ENCODE assay signal across 8 cellular contexts in genomic region chr1:180229483-180230415, GRCh38. TPM values are rescaled to one million over a fixed set of nuclear protein-coding genes. Genes with fewer than 3 reads are reported as not detected.
DNase-seq lines count a peak whose midpoint lies in the region; ATAC-seq, FAIRE-seq and TF ChIP-seq lines count a peak whose summit lies in the region.

LHX4 (plus strand) TSS chr1:180230264; CDS start chr1:180230530, 266 bp downstream.

- peak; percentile 36 for ATAC-seq in activated CD4-positive, alpha-beta T cell treated with anti-CD3 and anti-CD28 coated beads for 36 hours
- ATAC-seq in central memory CD8-positive, alpha-beta T cell (replicated peaks; ENCODE audit: extremely low read depth, poor library complexity, severe bottlenecking): peak; percentile 22
- ATAC-seq in HepG2 (peak; percentile 33), thoracic aorta (ENCODE audit: insufficient number of reproducible peaks, low FRiP score, low read depth) (no peak)

- TF ChIP-seq EP300 in HepG2 (IDR thresholded peaks at IDR 0.05; ENCODE audit: low read depth in 2 of 2, low read length in 2 of 2): no peak
- no peak for TF ChIP-seq EP300 in HepG2 (CRISPR knock-in tag; IDR thresholded peaks at IDR 0.05; ENCODE audit: borderline replicate concordance)

- peak within 1 kb of the TSS; percentile 84 for H3K4me2 ChIP-seq in HepG2 (ENCODE audit: low read depth, low read length)

- no peak within 1 kb of the TSS for H3K9ac ChIP-seq in HepG2 (ENCODE audit: insufficient read depth, low read depth, low read length)

- POLR2A ChIA-PET in activated CD4-positive, alpha-beta T cell treated with anti-CD3 and anti-CD28 coated beads for 36 hours (lab: Charles Lee): no interaction called here
- POLR2A ChIA-PET in RWPE1 (lab: Yijun Ruan, JAX; ENCODE audit: low non-redundant PET): no interaction called here
- POLR2A ChIA-PET in HepG2 (lab: Yijun Ruan, JAX): no interaction called here

- peaks cover 60% of the 10 kb centered on the region for H3K27me3 Mint-ChIP-seq in activated CD4-positive, alpha-beta T cell treated with anti-CD3 and anti-CD28 coated beads for 36 hours
- H3K27me3 Mint-ChIP-seq in central memory CD8-positive, alpha-beta T cell: peaks cover 77% of the 10 kb centered on the region

- H3K4me1 Mint-ChIP-seq in activated CD4-positive, alpha-beta T cell treated with anti-CD3 and anti-CD28 coated beads for 36 hours: peaks cover 22% of the 10 kb centered on the region
- H3K4me1 Mint-ChIP-seq in central memory CD8-positive, alpha-beta T cell: peaks cover 27% of the 10 kb centered on the region

- no peaks in the 10 kb centered on the region for H3K9me3 Mint-ChIP-seq in activated CD4-positive, alpha-beta T cell treated with anti-CD3 and anti-CD28 coated beads for 36 hours (ENCODE audit: low read depth)
- H3K9me3 Mint-ChIP-seq in central memory CD8-positive, alpha-beta T cell: no peaks in the 10 kb centered on the region

- no peak for FAIRE-seq in HepG2 (lab: Jason Lieb, UNC)

- peak within 1 kb of the TSS; percentile 62 for H3K4me3 Mint-ChIP-seq in activated CD4-positive, alpha-beta T cell treated with anti-CD3 and anti-CD28 coated beads for 36 hours
- H3K4me3 Mint-ChIP-seq in central memory CD8-positive, alpha-beta T cell: peak within 1 kb of the TSS; percentile 72

- TF ChIP-seq CTCF in RWPE1 (conservative IDR thresholded peaks at IDR 0.05; ENCODE audit: low read depth) (no peak), HepG2 (CRISPR knock-in tag; IDR thresholded peaks at IDR 0.05) (no peak), thoracic aorta (IDR thresholded peaks at IDR 0.05) (no peak)

- intact Hi-C loops in activated CD4-positive, alpha-beta T cell treated with anti-CD3 and anti-CD28 coated beads for 36 hours (cut with DNase I, micrococcal nuclease): no loop called here
- intact Hi-C loops in HepG2 (cut with micrococcal nuclease; ENCODE audit: unreplicated experiment): no loop called here

- DNase-seq in activated CD4-positive, alpha-beta T cell treated with anti-CD3 and anti-CD28 coated beads for 36 hours: peak; percentile 59
- DNase-seq in activated CD4-positive, alpha-beta T cell treated with anti-CD3 and anti-CD28 coated beads, Interleukin-2, amount 50 U/mL, for 1 hour: no peak
- DNase-seq in HT-29 (ENCODE audit: low spot score) (peak; percentile 35), RWPE1 (ENCODE audit: low spot score) (peak; percentile 67), HepG2 (ENCODE audit: low spot score) (no peak), thoracic aorta (ENCODE audit: low spot score) (no peak), dedifferentiated amniotic fluid mesenchymal stem cell (ENCODE audit: extremely low spot score) (no peak)
- no peak for DNase-seq in central memory CD8-positive, alpha-beta T cell (ENCODE audit: low spot score in 2 of 2)

- WGBS in HepG2 (ENCODE audit: low lambda C conversion rate): under 1% methylated on average over 38 of the region's 105 CpGs

- H3K4me3 ChIP-seq in HepG2 (replicated peaks in 1 of 3; ENCODE audit: insufficient read depth in 1 of 3, low read depth in 2 of 3, low read length in 3 of 3) (peak within 1 kb of the TSS; percentile 58 to 69 (median 59)), thoracic aorta (peak within 1 kb of the TSS; percentile 79)

- no peaks in the 10 kb centered on the region for H3K36me3 Mint-ChIP-seq in activated CD4-positive, alpha-beta T cell treated with anti-CD3 and anti-CD28 coated beads for 36 hours (ENCODE audit: low read depth)
- H3K36me3 Mint-ChIP-seq in central memory CD8-positive, alpha-beta T cell (ENCODE audit: insufficient read depth): peaks cover 2% of the 10 kb centered on the region

- in situ Hi-C loops in HepG2 (cut with HindIII; ENCODE audit: extremely low pct_ligation_motif_present, low pct_unique_long_range_greater_than_20kb): no loop called here

- H3K27me3 ChIP-seq in HepG2 (ENCODE audit: control insufficient read depth in 1 of 2, insufficient read depth in 2 of 2, low read length in 2 of 2) (peaks cover 20 to 74% of the 10 kb centered on the region in 2 experiments), thoracic aorta (replicated peaks; ENCODE audit: insufficient read depth) (peaks cover 42% of the 10 kb centered on the region)

- H3K27ac ChIP-seq in RWPE1 (no peak within 1 kb of the TSS), HepG2 (ENCODE audit: extremely low read length, insufficient read depth, low read length) (no peak within 1 kb of the TSS), thoracic aorta (no peak within 1 kb of the TSS)

- H3K36me3 ChIP-seq in HepG2 (replicated peaks in 1 of 2; ENCODE audit: control insufficient read depth in 1 of 2, insufficient read depth in 2 of 2, low read length in 2 of 2) (no peaks in the 10 kb centered on the region), thoracic aorta (no peaks in the 10 kb centered on the region)

- TF ChIP-seq POLR2A in HepG2 (IDR thresholded peaks at IDR 0.05; ENCODE audit: insufficient read depth in 1 of 2, low read depth in 2 of 2, low read length in 2 of 2): no peak

- no peak within 1 kb of the TSS for H3K27ac Mint-ChIP-seq in activated CD4-positive, alpha-beta T cell treated with anti-CD3 and anti-CD28 coated beads for 36 hours
- H3K27ac Mint-ChIP-seq in central memory CD8-positive, alpha-beta T cell (ENCODE audit: low read depth): no peak within 1 kb of the TSS

- no peaks in the 10 kb centered on the region for H3K79me2 ChIP-seq in HepG2 (ENCODE audit: insufficient read depth, low read length)

- CTCF ChIA-PET in activated CD4-positive, alpha-beta T cell treated with anti-CD3 and anti-CD28 coated beads for 36 hours (lab: Charles Lee): no interaction called here
- CTCF ChIA-PET in RWPE1 (lab: Yijun Ruan, JAX): interaction anchor here (0.6 to 1.4 kb wide), 3 partner anchors 37 to 253 kb away, joined by 3 to 7 read pairs (median 3); no protein-coding TSS in a partner anchor
- CTCF ChIA-PET in HepG2 (lab: Yijun Ruan, JAX; ENCODE audit: low intra/inter-chr PET ratio, low total read pairs): no interaction called here

- peaks cover 8% of the 10 kb centered on the region; the same call in 1 of the 2 replicates for H4K20me1 ChIP-seq in HepG2 (ENCODE audit: insufficient read depth, low read length)

- no peak for TF ChIP-seq RAD21 in HepG2 (CRISPR knock-in tag; IDR thresholded peaks at IDR 0.05)

- H3K9me3 ChIP-seq in HepG2 (ENCODE audit: low read length) (no peaks in the 10 kb centered on the region), thoracic aorta (no peaks in the 10 kb centered on the region)

- no TSS peak for BruUV-seq in HepG2 (replicated peaks; lab: Mats Ljungman, UMichigan)

- H2AFZ ChIP-seq in HepG2 (ENCODE audit: low read length): no peak within 1 kb of the TSS

- H3K4me1 ChIP-seq in HepG2 (ENCODE audit: insufficient read depth, low read length): peaks cover 34% of the 10 kb centered on the region
- H3K4me1 ChIP-seq in thoracic aorta (ENCODE audit: control insufficient read depth in 1 of 2, low read depth in 2 of 2): peaks cover 31 to 45% of the 10 kb centered on the region in 2 donors

TF ChIP-seq in HepG2, 621 proteins besides CTCF, POLR2A, EP300 and RAD21 (continues in another document):
- TF ChIP-seq NONO (IDR thresholded peaks at IDR 0.05) (no peak), NONO (CRISPR knock-in tag; conservative IDR thresholded peaks at IDR 0.05) (no peak), DNMT3B (CRISPR knock-in tag; conservative IDR thresholded peaks at IDR 0.05) (no peak), DNMT1 (CRISPR knock-in tag; IDR thresholded peaks at IDR 0.05) (no peak)

RNA-seq across cellular contexts. Expression of gene LHX4, which starts in this region (rescaled TPM):
- total RNA-seq in activated CD4-positive, alpha-beta T cell treated with anti-CD3 and anti-CD28 coated beads for 36 hours: not detected
- total RNA-seq in HT-29 (2014; rRNA removed; shearing (Covaris generic)): 0.28 and 1.9 TPM in 2 replicates
- total RNA-seq in HepG2 (2016; rRNA removed; fragmentation: Illumina TruSeq; extraction: Trizol) (0.03 and 0.07 TPM in 2 replicates), thoracic aorta (not detected)
- not detected in 2 replicates for total RNA-seq in HepG2 (2016; cell fraction: cytosol; rRNA removed; fragmentation: Illumina TruSeq; extraction: Trizol; ENCODE audit: low read depth)
- 0.03 and 0.13 TPM in 2 replicates for total RNA-seq in HepG2 (2016; cell fraction: insoluble cytoplasmic fraction; rRNA removed; fragmentation: Illumina TruSeq; extraction: Trizol)
- 0.03 TPM in 1 of 2 replicates, not detected in the other for total RNA-seq in HepG2 (2016; cell fraction: membrane; rRNA removed; fragmentation: Illumina TruSeq; extraction: Trizol)
- total RNA-seq in HepG2 (2016; cell fraction: nucleus; rRNA removed; fragmentation: Illumina TruSeq; extraction: Trizol): not detected in 2 replicates
- 0.03 and 0.05 TPM in 2 replicates for polyA plus RNA-seq in HepG2 (2011; rRNA removed)
- polyA plus RNA-seq in HepG2 (2011; cell fraction: cytosol; rRNA removed): 0.03 and 0.05 TPM in 2 replicates
- polyA plus RNA-seq in HepG2 (2011; cell fraction: nucleus; rRNA removed): 0.02 and 0.03 TPM in 2 replicates
- 0.47 and 0.60 TPM in 2 replicates for polyA plus RNA-seq in HepG2 (2012)
- polyA plus RNA-seq in HepG2 (2016; cell fraction: cytosol; fragmentation: Illumina TruSeq; extraction: Trizol; ENCODE audit: low read depth): not detected in 2 replicates
- 0.17 TPM in 1 of 2 replicates, not detected in the other for polyA plus RNA-seq in HepG2 (2016; cell fraction: insoluble cytoplasmic fraction; fragmentation: Illumina TruSeq; extraction: Trizol; ENCODE audit: low read depth)
- 0.03 and 0.22 TPM in 2 replicates for polyA plus RNA-seq in HepG2 (2016; cell fraction: membrane; fragmentation: Illumina TruSeq; extraction: Trizol; ENCODE audit: low read depth)
- polyA plus RNA-seq in HepG2 (2016; cell fraction: nucleus; fragmentation: Illumina TruSeq; extraction: Trizol; ENCODE audit: insufficient read depth, low read depth): 0.07 and 0.09 TPM in 2 replicates
- polyA minus RNA-seq in HepG2 (2011; rRNA and poly(A)+ RNA removed; ENCODE audit: low replicate concordance): 0.96 and 2.5 TPM in 2 replicates
- not detected in 2 replicates for polyA minus RNA-seq in HepG2 (2011; cell fraction: cytosol; rRNA and poly(A)+ RNA removed)
- polyA minus RNA-seq in HepG2 (2011; cell fraction: nucleus; rRNA and poly(A)+ RNA removed): 0.12 TPM in 1 of 2 replicates, not detected in the other

Comparison
In these comparisons a context has a peak if more than half of its experiments do, and no peak if none do; other contexts are left out.
1. Peak in DNase-seq and ATAC-seq in activated CD4-positive, alpha-beta T cell treated with anti-CD3 and anti-CD28 coated beads for 36 hours; RNA of the gene not detected or under 1 TPM.
2. DNase-seq: peak in HT-29 (single experiment) and RWPE1 (single experiment); none in activated CD4-positive, alpha-beta T cell treated with anti-CD3 and anti-CD28 coated beads, Interleukin-2, amount 50 U/mL, for 1 hour (single experiment), central memory CD8-positive, alpha-beta T cell (0 of 2), HepG2 (single experiment), thoracic aorta (single experiment) and dedifferentiated amniotic fluid mesenchymal stem cell (single experiment).